ENCODE assay signal across 10 cellular contexts in the genomic region with DNA sequence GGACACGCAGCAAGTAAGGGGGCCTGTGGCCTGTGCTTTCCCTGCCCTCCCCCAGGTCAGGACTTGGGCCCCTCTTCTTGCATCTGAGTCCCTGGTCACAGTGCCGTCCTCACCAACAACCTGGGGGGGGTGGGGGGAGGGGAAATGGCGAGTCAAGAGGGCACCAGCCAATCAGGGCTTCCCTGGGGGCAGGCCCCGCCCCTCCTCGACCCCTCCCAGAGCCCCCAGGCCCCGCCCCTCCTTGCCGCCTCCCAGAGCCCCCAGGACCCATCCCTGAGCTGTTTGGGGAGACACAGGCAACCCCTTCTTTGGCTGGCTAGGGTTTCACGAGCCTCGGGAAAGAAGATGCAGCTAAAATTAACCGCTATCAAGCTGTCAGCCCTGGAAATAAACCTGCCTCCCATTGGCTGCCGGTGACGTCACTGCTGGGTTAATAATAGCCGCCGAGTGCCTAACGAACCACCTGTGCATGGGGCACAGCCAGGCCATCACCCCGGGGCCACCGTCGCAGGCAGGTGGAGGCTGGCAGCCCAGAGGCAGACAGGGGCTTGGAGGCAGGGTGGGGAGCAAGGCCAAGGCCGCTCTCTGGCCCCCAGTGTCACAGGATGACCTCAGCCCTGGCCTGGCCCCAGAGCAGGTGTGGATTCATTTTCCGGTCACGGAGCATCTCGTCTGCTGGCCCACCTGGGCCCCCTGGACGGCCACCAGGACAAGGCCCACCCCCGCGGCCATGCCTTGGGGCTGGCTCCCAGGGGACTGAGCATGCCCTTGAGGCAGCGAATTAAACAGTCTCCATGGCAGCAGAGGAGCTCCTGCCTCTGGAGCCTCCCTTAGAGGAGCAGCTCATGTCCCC. TPM values are rescaled to one million over a fixed set of nuclear protein-coding genes. Genes with fewer than 3 reads are reported as not detected.
A peak's percentile ranks its signal among the peaks of the same experiment; 100 is the strongest.
DNase-seq lines count a peak whose midpoint lies in the region; ATAC-seq and TF ChIP-seq lines count a peak whose summit lies in the region.
"Had no signal": no experiment of that assay in that cellular context is flagged by ENCODE, and none has a peak within 500 bp of the region (broad histone marks: within the 10 kb centered on the region; RNA-seq: fewer than 3 reads in every experiment).

No MANE protein-coding gene starts in this region.

- H3K4me2 ChIP-seq in DND-41 (ENCODE audit: insufficient read depth, low read length) = no peak overlapping the region

- H3K27me3 ChIP-seq in DND-41 (ENCODE audit: insufficient read depth, low read length, poor library complexity) = no peaks in the 10 kb centered on the region
- H3K27me3 ChIP-seq in layer of hippocampus (ENCODE audit: control insufficient read depth, insufficient read depth, low read length) = peaks cover 19% of the 10 kb centered on the region

- H3K4me3 ChIP-seq in DND-41 (ENCODE audit: low read depth in 1 of 2, low read length in 2 of 2) = no peak overlapping the region

- peaks cover 15% of the 10 kb centered on the region for H3K27me3 Mint-ChIP-seq in activated naive CD8-positive, alpha-beta T cell treated with anti-CD3 and anti-CD28 coated beads, Interleukin-2, amount 50 U/mL, for 24 hours

- TF ChIP-seq CTCF in DND-41 (IDR thresholded peaks at IDR 0.05; ENCODE audit: borderline replicate concordance, extremely low read depth, low read length, poor library complexity, severe bottlenecking) = no peak
- no peak for TF ChIP-seq CTCF in GM20000 (IDR thresholded peaks at IDR 0.05; ENCODE audit: extremely low read depth, missing control alignments)

- peaks cover 5% of the 10 kb centered on the region; the same call in 1 of the 2 replicates for H4K20me1 ChIP-seq in DND-41 (ENCODE audit: insufficient read depth, low read length)

- no peak overlapping the region for H3K9ac ChIP-seq in DND-41 (ENCODE audit: low read depth, low read length)
- H3K9ac ChIP-seq: parathyroid adenoma had no signal

- peaks cover 3% of the 10 kb centered on the region for H3K9me3 ChIP-seq in DND-41 (ENCODE audit: insufficient read depth, low read length, severe bottlenecking)

- no peaks in the 10 kb centered on the region for H3K9me3 Mint-ChIP-seq in activated naive CD8-positive, alpha-beta T cell treated with anti-CD3 and anti-CD28 coated beads, Interleukin-2, amount 50 U/mL, for 24 hours
- H3K9me3 Mint-ChIP-seq in activated naive CD4-positive, alpha-beta T cell treated with anti-CD3 and anti-CD28 coated beads, Interleukin-2, amount 50 U/mL, for 72 hours = peaks cover 0 to 3% of the 10 kb centered on the region in 2 donors

- no peak overlapping the region for H2AFZ ChIP-seq in DND-41 (ENCODE audit: low read depth, low read length)
- H2AFZ ChIP-seq: parathyroid adenoma had no signal

- no peak overlapping the region for H3K27ac Mint-ChIP-seq in activated naive CD8-positive, alpha-beta T cell treated with anti-CD3 and anti-CD28 coated beads, Interleukin-2, amount 50 U/mL, for 24 hours
- H3K27ac Mint-ChIP-seq in activated naive CD4-positive, alpha-beta T cell treated with anti-CD3 and anti-CD28 coated beads, Interleukin-2, amount 50 U/mL, for 72 hours = no peak overlapping the region

- H3K4me3 Mint-ChIP-seq in activated naive CD8-positive, alpha-beta T cell treated with anti-CD3 and anti-CD28 coated beads, Interleukin-2, amount 50 U/mL, for 24 hours = no peak overlapping the region

- DNase-seq in DND-41 (no peak), NCI-H1694 treated with DMSO at 0.1 percent for 48 hours (lab: John Stamatoyannopoulos, UW) (peak; percentile 16), GM20000 (ENCODE audit: low spot score) (no peak)
- no peak for DNase-seq in activated naive CD8-positive, alpha-beta T cell treated with anti-CD3 and anti-CD28 coated beads, Interleukin-2, amount 50 U/mL, for 24 hours
- DNase-seq in activated naive CD4-positive, alpha-beta T cell treated with anti-CD3 and anti-CD28 coated beads, Interleukin-2, amount 50 U/mL, for 72 hours (ENCODE audit: low spot score in 2 of 2) = no peak

- H3K27ac ChIP-seq in DND-41 (ENCODE audit: low read length) (no peak overlapping the region), angular gyrus (ENCODE audit: low read depth, low read length) (peak overlapping the region; percentile 74), layer of hippocampus (ENCODE audit: low read depth, low read length) (peak overlapping the region; percentile 30)
- H3K27ac ChIP-seq: parathyroid adenoma had no signal

- no peaks in the 10 kb centered on the region for H3K79me2 ChIP-seq in DND-41 (ENCODE audit: insufficient read depth, low read length)
- H3K79me2 ChIP-seq: parathyroid adenoma had no signal

- no peaks in the 10 kb centered on the region for H3K36me3 ChIP-seq in DND-41 (ENCODE audit: insufficient read depth, low read length)

- H3K4me1 ChIP-seq in DND-41 (ENCODE audit: insufficient read depth, low read length) = no peaks in the 10 kb centered on the region

- H3K4me1 Mint-ChIP-seq in activated naive CD8-positive, alpha-beta T cell treated with anti-CD3 and anti-CD28 coated beads, Interleukin-2, amount 50 U/mL, for 24 hours = peaks cover 3% of the 10 kb centered on the region

- peaks cover 2% of the 10 kb centered on the region for H3K36me3 Mint-ChIP-seq in activated naive CD8-positive, alpha-beta T cell treated with anti-CD3 and anti-CD28 coated beads, Interleukin-2, amount 50 U/mL, for 24 hours (ENCODE audit: low read depth)
- H3K36me3 Mint-ChIP-seq in activated naive CD4-positive, alpha-beta T cell treated with anti-CD3 and anti-CD28 coated beads, Interleukin-2, amount 50 U/mL, for 72 hours = peaks cover 8 to 15% of the 10 kb centered on the region in 2 donors

- 0 out of 3 replicates have a peak, but pooled peaks have one; percentile 19 for ATAC-seq in DND-41 (ENCODE audit: insufficient read depth, low read depth)
- ATAC-seq in GM18519 (IDR thresholded peaks at IDR 0.05; ENCODE audit: low FRiP score, unreplicated experiment) = no peak
- no peak for ATAC-seq in activated naive CD8-positive, alpha-beta T cell treated with anti-CD3 and anti-CD28 coated beads, Interleukin-2, amount 50 U/mL, for 24 hours
- no peak for ATAC-seq in activated naive CD4-positive, alpha-beta T cell treated with anti-CD3 and anti-CD28 coated beads, Interleukin-2, amount 50 U/mL, for 72 hours
- ATAC-seq: esophagus mucosa had no signal

RNA-seq across cellular contexts. Expression of gene EEF1A2, which starts 3.2 kb away (rescaled TPM):
- 1 to 10 TPM in 1 of 2 donors, under 1 TPM in 1; 0.14 to 3.1 TPM for total RNA-seq in activated naive CD4-positive, alpha-beta T cell treated with anti-CD3 and anti-CD28 coated beads, Interleukin-2, amount 50 U/mL, for 72 hours

RNA-seq across cellular contexts. Expression of gene PPDPF, which starts 18.5 kb away (rescaled TPM):
- 100 to 1,000 TPM in 1 of 2 donors, 10 to 100 TPM in 1; 60.7 to 117 TPM for total RNA-seq in activated naive CD4-positive, alpha-beta T cell treated with anti-CD3 and anti-CD28 coated beads, Interleukin-2, amount 50 U/mL, for 72 hours

RNA-seq across cellular contexts. Expression of gene KCNQ2, which starts 29.6 kb away (rescaled TPM):
- total RNA-seq in activated naive CD4-positive, alpha-beta T cell treated with anti-CD3 and anti-CD28 coated beads, Interleukin-2, amount 50 U/mL, for 72 hours = under 1 TPM in 1 of 2 donors, not detected in 1; 0.33 TPM
- total RNA-seq: esophagus mucosa had no signal

RNA-seq across cellular contexts. Expression of gene PTK6, which starts 35.1 kb away (rescaled TPM):
- under 1 TPM; 0.54 to 0.57 TPM for total RNA-seq in activated naive CD4-positive, alpha-beta T cell treated with anti-CD3 and anti-CD28 coated beads, Interleukin-2, amount 50 U/mL, for 72 hours

RNA-seq across cellular contexts. Expression of gene SRMS, which starts 45.5 kb away (rescaled TPM):
- not detected for total RNA-seq in activated naive CD4-positive, alpha-beta T cell treated with anti-CD3 and anti-CD28 coated beads, Interleukin-2, amount 50 U/mL, for 72 hours
